Comparison of ENCODE assay signal across 9 cellular contexts in the genomic region with DNA sequence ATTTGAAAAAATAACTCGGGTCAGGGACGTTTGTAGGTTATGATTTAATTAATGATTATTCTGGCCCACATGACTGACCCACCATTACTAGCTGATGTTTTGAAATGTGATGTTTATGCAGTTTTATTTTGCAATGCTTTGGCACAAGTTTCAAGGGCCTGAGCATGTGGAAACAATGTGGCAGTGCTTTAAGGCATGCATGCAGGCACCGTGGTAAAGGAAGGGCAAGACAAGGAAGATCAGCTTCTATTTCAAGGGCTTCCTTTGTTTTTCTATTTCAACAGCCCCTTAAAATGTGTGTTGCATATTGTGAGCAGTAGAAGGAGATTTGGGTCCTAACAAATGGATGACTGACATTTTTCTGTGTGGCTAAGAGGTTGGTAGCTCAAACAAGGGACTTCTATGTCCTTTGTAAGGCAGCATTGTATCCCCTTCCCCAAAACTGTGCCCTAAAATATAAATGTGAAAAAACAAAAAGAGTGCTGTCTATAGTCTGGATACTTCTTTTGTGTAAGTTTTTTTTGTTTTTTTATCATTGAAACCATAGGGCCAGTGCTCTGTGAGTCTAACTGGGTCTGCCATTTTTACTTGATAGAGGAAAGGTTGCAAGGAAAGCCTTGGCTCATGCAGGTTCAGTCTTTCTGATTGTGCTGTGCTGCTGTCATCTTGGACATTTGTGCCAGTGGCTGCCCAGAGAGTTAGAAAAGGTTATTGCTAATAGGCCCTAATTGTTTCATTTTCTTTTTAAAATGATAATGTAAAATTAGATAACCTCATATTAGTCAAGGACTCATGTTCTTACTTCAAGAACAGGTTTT.
DNase-seq lines count a peak whose midpoint lies in the region; FAIRE-seq and TF ChIP-seq lines count a peak whose summit lies in the region.
"Had no signal": no experiment of that assay in that cellular context is flagged by ENCODE, and none has a peak within 500 bp of the region (broad histone marks: within the 10 kb centered on the region; RNA-seq: fewer than 3 reads in every experiment).

No MANE protein-coding gene starts in this region.

- peaks cover 14% of the 10 kb centered on the region for H3K27me3 Mint-ChIP-seq in activated CD4-positive, alpha-beta memory T cell treated with anti-CD3 and anti-CD28 coated beads for 36 hours

- no peaks in the 10 kb centered on the region for H3K27me3 ChIP-seq in A673 (replicated peaks; ENCODE audit: insufficient read depth, low read depth, low read length, poor library complexity)
- no peaks in the 10 kb centered on the region for H3K27me3 ChIP-seq in endothelial cell of umbilical vein (ENCODE audit: control insufficient read depth in 2 of 2, insufficient read depth in 2 of 2, low read length in 2 of 2)

- peak; percentile 40 for DNase-seq in A673 (ENCODE audit: low spot score)
- peak; percentile 60 for DNase-seq in NB4 (ENCODE audit: low read depth)
- DNase-seq in endothelial cell of umbilical vein (ENCODE audit: low read depth, low spot score), result peak; percentile 60
- no peak for DNase-seq in kidney tubule cell (ENCODE audit: low spot score)
- DNase-seq in DMS114 treated with DMSO at 0.1 percent for 48 hours (lab: John Stamatoyannopoulos, UW; ENCODE audit: unreplicated experiment), result no peak
- no peak for DNase-seq in activated CD4-positive, alpha-beta memory T cell treated with anti-CD3 and anti-CD28 coated beads for 36 hours
- DNase-seq in erythroblast (lab: John Stamatoyannopoulos, UW), result no peak

- H4K20me1 ChIP-seq in endothelial cell of umbilical vein (replicated peaks; ENCODE audit: control insufficient read depth, extremely low read depth, insufficient read depth, low read length), result no peaks in the 10 kb centered on the region

- no peak for FAIRE-seq in endothelial cell of umbilical vein (lab: Jason Lieb, UNC)
- FAIRE-seq: colon had no signal

- peaks cover 29% of the 10 kb centered on the region for H3K79me2 ChIP-seq in endothelial cell of umbilical vein (ENCODE audit: control insufficient read depth, insufficient read depth, low read length)

- H2AFZ ChIP-seq in endothelial cell of umbilical vein (ENCODE audit: low read depth, low read length), result no peak overlapping the region

- intact Hi-C loops in A673 (cut with micrococcal nuclease; ENCODE audit: unreplicated experiment) (loop anchor here (5.0 kb wide), 1 partner anchor 84 kb away; no protein-coding TSS in a partner anchor), endothelial cell of umbilical vein (cut with micrococcal nuclease) (loop anchor here (1.0 kb wide), 2 partner anchors 13 to 48 kb away; no protein-coding TSS in a partner anchor)
- intact Hi-C loops in activated CD4-positive, alpha-beta memory T cell treated with anti-CD3 and anti-CD28 coated beads for 36 hours (cut with micrococcal nuclease), result no loop called here

- no peaks in the 10 kb centered on the region for H3K36me3 ChIP-seq in A673 (ENCODE audit: insufficient read depth, low read length, poor library complexity, severe bottlenecking)
- no peaks in the 10 kb centered on the region for H3K36me3 ChIP-seq in endothelial cell of umbilical vein (ENCODE audit: control insufficient read depth in 2 of 2, extremely low read depth in 1 of 2, insufficient read depth in 2 of 2, low read length in 2 of 2)
- no peaks in the 10 kb centered on the region for H3K36me3 ChIP-seq in mesodermal cell (ENCODE audit: control insufficient read depth, insufficient read depth, low read length)

- TF ChIP-seq CTCF in A673 (conservative IDR thresholded peaks at IDR 0.05; ENCODE audit: low read depth, low read length) (no peak), NB4 (IDR thresholded peaks at IDR 0.05; ENCODE audit: low read depth, low read length) (no peak), endothelial cell of umbilical vein (IDR thresholded peaks at IDR 0.05; ENCODE audit: extremely low read depth in 1 of 2, insufficient read depth in 1 of 2, low read depth in 1 of 2, low read length in 2 of 2) (no peak)

- H3K4me1 ChIP-seq in A673 (ENCODE audit: insufficient read depth, low read length, poor library complexity, severe bottlenecking) (peaks cover 42% of the 10 kb centered on the region), endothelial cell of umbilical vein (ENCODE audit: control insufficient read depth, extremely low read depth, insufficient read depth, low read length) (peaks cover 43% of the 10 kb centered on the region), mesodermal cell (ENCODE audit: control insufficient read depth, insufficient read depth, low read length, poor library complexity, severe bottlenecking) (peaks cover 15% of the 10 kb centered on the region)

- peak overlapping the region; percentile 62 for H3K4me2 ChIP-seq in endothelial cell of umbilical vein (ENCODE audit: insufficient read depth, low read length)

- H3K4me3 Mint-ChIP-seq in activated CD4-positive, alpha-beta memory T cell treated with anti-CD3 and anti-CD28 coated beads for 36 hours, result no peak overlapping the region

- H3K9me3 ChIP-seq in A673 (ENCODE audit: low read depth, low read length, poor library complexity, severe bottlenecking) (no peaks in the 10 kb centered on the region), endothelial cell of umbilical vein (replicated peaks; ENCODE audit: control insufficient read depth, insufficient read depth, low read length) (no peaks in the 10 kb centered on the region), mesodermal cell (ENCODE audit: control insufficient read depth, low read length) (no peaks in the 10 kb centered on the region)

- H3K9ac ChIP-seq in endothelial cell of umbilical vein (replicated peaks; ENCODE audit: extremely low read depth, insufficient read depth, low read length), result no peak overlapping the region

- POLR2A ChIA-PET in A673 (lab: Charles Lee; ENCODE audit: low non-redundant PET) (no interaction called here), endothelial cell of umbilical vein (lab: Charles Lee) (interaction anchor here (0.6 kb wide), 1 partner anchor 15 kb away, joined by 5 read pairs; no protein-coding TSS in a partner anchor)
- POLR2A ChIA-PET in activated CD4-positive, alpha-beta memory T cell treated with anti-CD3 and anti-CD28 coated beads for 36 hours (lab: Charles Lee), result no interaction called here

- no TSS peak for BruUV-seq in A673 (replicated peaks; lab: Mats Ljungman, UMichigan)
- no TSS peak for BruUV-seq in endothelial cell of umbilical vein (replicated peaks; lab: Mats Ljungman, UMichigan)

- TF ChIP-seq POLR2A in NB4 (IDR thresholded peaks at IDR 0.05; ENCODE audit: extremely low read depth, insufficient read length), result no peak
- TF ChIP-seq POLR2A in endothelial cell of umbilical vein (IDR thresholded peaks at IDR 0.05; ENCODE audit: low read depth, low read length), result no peak
- TF ChIP-seq POLR2A in erythroblast (IDR thresholded peaks at IDR 0.05; ENCODE audit: low read length), result no peak

- H3K36me3 Mint-ChIP-seq in activated CD4-positive, alpha-beta memory T cell treated with anti-CD3 and anti-CD28 coated beads for 36 hours, result no peaks in the 10 kb centered on the region

- H3K27ac ChIP-seq in A673 (ENCODE audit: low read depth, low read length, poor library complexity, severe bottlenecking) (peak overlapping the region; percentile 49), endothelial cell of umbilical vein (ENCODE audit: insufficient read depth, low read depth, low read length) (no peak overlapping the region), mesodermal cell (ENCODE audit: low read depth, low read length, severe bottlenecking) (peak overlapping the region; percentile 34)

- no peaks in the 10 kb centered on the region for H3K9me1 ChIP-seq in endothelial cell of umbilical vein (replicated peaks; ENCODE audit: control insufficient read depth, extremely low read depth, insufficient read depth, low read length)

- H3K4me1 Mint-ChIP-seq in activated CD4-positive, alpha-beta memory T cell treated with anti-CD3 and anti-CD28 coated beads for 36 hours (ENCODE audit: low read depth), result no peaks in the 10 kb centered on the region

- no peaks in the 10 kb centered on the region for H3K9me3 Mint-ChIP-seq in activated CD4-positive, alpha-beta memory T cell treated with anti-CD3 and anti-CD28 coated beads for 36 hours

- 10 to 74% methylated on average over 1 to 3 of the region's 3 CpGs for WGBS in mesodermal cell (ENCODE audit: insufficient coverage in 2 of 2), 2 experiments

- H3K4me3 ChIP-seq in A673 (ENCODE audit: low read depth, low read length, poor library complexity, severe bottlenecking), result peak overlapping the region; percentile 47
- peak overlapping the region; percentile 76 for H3K4me3 ChIP-seq in NB4 (ENCODE audit: low read depth, low read length)
- H3K4me3 ChIP-seq in endothelial cell of umbilical vein (replicated peaks in 1 of 3; ENCODE audit: insufficient read depth in 1 of 3, low read depth in 1 of 3, low read length in 3 of 3), result peak overlapping the region in 1 of 3 experiments; percentile 10
- H3K4me3 ChIP-seq in mesodermal cell (ENCODE audit: extremely low read depth, insufficient read depth, low read length, poor library complexity, severe bottlenecking), result peak overlapping the region; percentile 31

- dilution Hi-C loops in endothelial cell of umbilical vein (cut with MboI; ENCODE audit: extremely low pct_ligation_motif_present, low sequenced_read_pairs), result no loop called here

- no peak overlapping the region for H3K27ac Mint-ChIP-seq in activated CD4-positive, alpha-beta memory T cell treated with anti-CD3 and anti-CD28 coated beads for 36 hours

- CTCF ChIA-PET in A673 (lab: Charles Lee), result no interaction called here
- CTCF ChIA-PET in endothelial cell of umbilical vein (lab: Charles Lee), result interaction anchor here (0.7 to 4.2 kb wide), 4 partner anchors 11 to 39 kb away, joined by 3 to 23 read pairs (median 4); no protein-coding TSS in a partner anchor
- CTCF ChIA-PET in activated CD4-positive, alpha-beta memory T cell treated with anti-CD3 and anti-CD28 coated beads for 36 hours (lab: Charles Lee), result no interaction called here

TF ChIP-seq in endothelial cell of umbilical vein, 7 proteins besides CTCF, POLR2A, EP300 and RAD21:
- no peak for TF ChIP-seq GATA2 (IDR thresholded peaks at IDR 0.05; ENCODE audit: insufficient read depth, insufficient read length, low read depth, low read length)

Comparison
In these comparisons a context has a peak if more than half of its experiments do, and no peak if none do; other contexts are left out.
1. DNase-seq: peak in A673 (single experiment), NB4 (single experiment) and endothelial cell of umbilical vein (single experiment); none in kidney tubule cell (single experiment), DMS114 treated with DMSO at 0.1 percent for 48 hours (single experiment), activated CD4-positive, alpha-beta memory T cell treated with anti-CD3 and anti-CD28 coated beads for 36 hours (single experiment) and erythroblast (0 of 2).